19 cellular contexts compared by ENCODE assay signal in the genomic region with DNA sequence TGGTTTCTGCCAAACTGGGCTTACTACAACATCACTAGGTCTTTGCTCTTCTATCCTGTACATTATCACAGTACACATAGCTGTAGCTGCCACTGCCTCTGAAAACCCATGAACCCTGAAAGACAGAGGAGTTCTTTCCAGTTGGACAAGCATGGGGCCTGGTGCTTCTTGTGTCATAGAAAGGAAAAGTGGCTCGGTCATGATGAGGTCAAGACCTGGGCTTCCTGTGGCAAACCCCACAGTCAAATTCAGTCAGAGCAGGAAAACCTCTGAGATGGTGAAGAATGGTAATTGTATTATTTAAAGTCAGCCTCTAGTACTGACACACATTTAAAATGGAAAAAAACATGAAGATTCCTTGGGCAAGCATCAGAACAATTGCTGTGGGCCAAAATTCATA.
DNase-seq lines count a peak whose midpoint lies in the region; ATAC-seq and TF ChIP-seq lines count a peak whose summit lies in the region.
"Had no signal": no experiment of that assay in that cellular context is flagged by ENCODE, and none has a peak within 500 bp of the region (broad histone marks: within the 10 kb centered on the region; RNA-seq: fewer than 3 reads in every experiment).

No MANE protein-coding gene starts in this region.

- TF ChIP-seq CTCF in A673 (conservative IDR thresholded peaks at IDR 0.05; ENCODE audit: low read depth, low read length) (no peak), vagina (IDR thresholded peaks at IDR 0.05) (no peak)

- POLR2A ChIA-PET in A673 (lab: Charles Lee; ENCODE audit: low non-redundant PET), result no interaction called here

- no peak overlapping the region for H3K4me3 ChIP-seq in A673 (ENCODE audit: low read depth, low read length, poor library complexity, severe bottlenecking)
- no peak overlapping the region for H3K4me3 ChIP-seq in vagina
- H3K4me3 ChIP-seq: GM23248 had no signal

- H3K36me3 ChIP-seq in A673 (ENCODE audit: insufficient read depth, low read length, poor library complexity, severe bottlenecking) (no peaks in the 10 kb centered on the region), vagina (no peaks in the 10 kb centered on the region)

- H3K27me3 ChIP-seq in A673 (replicated peaks; ENCODE audit: insufficient read depth, low read depth, low read length, poor library complexity), result no peaks in the 10 kb centered on the region
- no peaks in the 10 kb centered on the region for H3K27me3 ChIP-seq in vagina

- H3K27ac ChIP-seq in A673 (ENCODE audit: low read depth, low read length, poor library complexity, severe bottlenecking) (no peak overlapping the region), vagina (no peak overlapping the region)
- H3K27ac ChIP-seq: GM23248 had no signal

- no peak for TF ChIP-seq POLR2A in vagina (IDR thresholded peaks at IDR 0.05)

- BruUV-seq in A673 (replicated peaks; lab: Mats Ljungman, UMichigan), result no TSS peak

- intact Hi-C loops in A673 (cut with micrococcal nuclease; ENCODE audit: unreplicated experiment), result no loop called here
- intact Hi-C loops in vagina (cut with DNase I), result no loop called here

- CTCF ChIA-PET in A673 (lab: Charles Lee), result no interaction called here

- DNase-seq in ELR (ENCODE audit: low read depth) (peak; percentile 3), A673 (ENCODE audit: low spot score) (no peak), vagina (ENCODE audit: extremely low spot score in 2 of 2) (no peak)
- DNase-seq in NK-92 treated with Interleukin-12 subunit alpha and Interleukin-12 subunit beta, amount 100 ng/mL, for 24 hours (lab: John Stamatoyannopoulos, UW), result no peak
- DNase-seq: activated naive CD8-positive, alpha-beta T cell treated with anti-CD3 and anti-CD28 coated beads, Interleukin-2, amount 10 ng/mL, durations not matched to agents 7 days and 5 days; DMS153; GM23248; head of caudate nucleus; KBM-7; left cardiac atrium; naive thymus-derived CD4-positive, alpha-beta T cell; NCI-H187; stimulated activated CD4-positive, alpha-beta T cell treated with anti-CD3 and anti-CD28 coated beads, Interleukin-2, amount 100 ng/mL, for 24 hours; T1000 had no signal

- no peaks in the 10 kb centered on the region for H3K4me1 ChIP-seq in A673 (ENCODE audit: insufficient read depth, low read length, poor library complexity, severe bottlenecking)
- H3K4me1 ChIP-seq in vagina, result no peaks in the 10 kb centered on the region

- ATAC-seq in GM18909 (IDR thresholded peaks at IDR 0.05; ENCODE audit: poor library complexity, unreplicated experiment) (peak; percentile 59), HG02610 (IDR thresholded peaks at IDR 0.05; ENCODE audit: unreplicated experiment) (peak; percentile 95), HG03469 (IDR thresholded peaks at IDR 0.05; ENCODE audit: unreplicated experiment) (peak; percentile 70), GM18511 (IDR thresholded peaks at IDR 0.05; ENCODE audit: unreplicated experiment) (no peak)
- ATAC-seq: left cardiac atrium; naive thymus-derived CD4-positive, alpha-beta T cell; Right ventricle myocardium inferior had no signal

- H3K9me3 ChIP-seq in A673 (ENCODE audit: low read depth, low read length, poor library complexity, severe bottlenecking), result no peaks in the 10 kb centered on the region
- no peaks in the 10 kb centered on the region for H3K9me3 ChIP-seq in vagina
